ENCODE assay signal across 27 cellular contexts in genomic region chr5:9690751-9691150, GRCh38.
"Had no signal": no experiment of that assay in that cellular context is flagged by ENCODE, and none has a peak within 500 bp of the region (broad histone marks: within the 10 kb centered on the region; RNA-seq: fewer than 3 reads in every experiment).

No MANE protein-coding gene starts in this region.

- H3K27ac ChIP-seq: brain microvascular endothelial cell, coronary artery, dorsolateral prefrontal cortex, gastrocnemius medialis, VCaP had no signal

- ATAC-seq: activated T-cell treated with anti-CD3 and anti-CD28 coated beads, Interleukin-2, amount 50 U/mL, for 72 hours; activated T-helper 17 cell treated with anti-CD3 and anti-CD28 coated beads, Interleukin-2, amount 50 U/mL, for 72 hours; esophagus mucosa; gastrocnemius medialis; WTC11 had no signal

- H3K4me3 ChIP-seq: coronary artery, dorsolateral prefrontal cortex, gastrocnemius medialis had no signal

- DNase-seq: activated CD4-positive, alpha-beta memory T cell treated with anti-CD3 and anti-CD28 coated beads, Interleukin-2, amount 10 ng/mL, durations not matched to agents 7 days and 5 days; activated CD4-positive, alpha-beta T cell treated with anti-CD3 and anti-CD28 coated beads for 1 hour; activated CD4-positive, alpha-beta T cell treated with anti-CD3 and anti-CD28 coated beads for 4 hours; activated CD4-positive, alpha-beta T cell treated with anti-CD3 and anti-CD28 coated beads, Interleukin-2, amount 10 ng/mL, durations not matched to agents 7 days and 5 days; activated CD4-positive, alpha-beta T cell treated with anti-CD3 and anti-CD28 coated beads, Interleukin-2, amount 50 U/mL, for 4 hours; activated CD8-positive, alpha-beta memory T cell treated with anti-CD3 and anti-CD28 coated beads, Interleukin-2, amount 50 U/mL, for 48 hours; activated effector memory CD4-positive, alpha-beta T cell treated with Interleukin-2 at 50 U/mL for 16 hours; activated gamma-delta T cell treated with Interleukin-2 at 50 U/mL for 16 hours; activated naive CD4-positive, alpha-beta T cell treated with anti-CD3 and anti-CD28 coated beads, Interleukin-2, amount 50 U/mL, for 16 hours; activated naive CD4-positive, alpha-beta T cell treated with Interleukin-2 at 50 U/mL for 16 hours; activated T-cell treated with anti-CD3 and anti-CD28 coated beads for 4 hours; activated T-cell treated with anti-CD3 and anti-CD28 coated beads, Interleukin-2, amount 50 U/mL, for 24 hours; activated T-cell treated with anti-CD3 and anti-CD28 coated beads, Interleukin-2, amount 50 U/mL, for 72 hours; amniotic stem cell; anterior cingulate cortex; brain microvascular endothelial cell; effector memory CD4-positive, alpha-beta T cell; endodermal cell; gastrocnemius medialis; head of caudate nucleus; T-helper 2 cell had no signal

- H3K27me3 ChIP-seq: brain microvascular endothelial cell, dorsolateral prefrontal cortex, gastrocnemius medialis had no signal

- H3K9me3 ChIP-seq: gastrocnemius medialis had no signal

- H3K4me1 ChIP-seq: gastrocnemius medialis had no signal

- H3K36me3 ChIP-seq: brain microvascular endothelial cell, gastrocnemius medialis had no signal
